15 cellular contexts compared by ENCODE assay signal in genomic region chr1:169741666-169742394, GRCh38. TPM values are rescaled to one million over a fixed set of nuclear protein-coding genes. Genes with fewer than 3 reads are reported as not detected.
DNase-seq lines count a peak whose midpoint lies in the region; ATAC-seq and TF ChIP-seq lines count a peak whose summit lies in the region.
"Had no signal": no experiment of that assay in that cellular context is flagged by ENCODE, and none has a peak within 500 bp of the region (broad histone marks: within the 10 kb centered on the region; RNA-seq: fewer than 3 reads in every experiment).

No MANE protein-coding gene starts in this region.

- H3K27me3 ChIP-seq in MG63 = no peaks in the 10 kb centered on the region
- no peaks in the 10 kb centered on the region for H3K27me3 ChIP-seq in parathyroid adenoma (ENCODE audit: control insufficient read depth, insufficient read depth, low read length)

- peak overlapping the region; percentile 63 for H3K4me2 ChIP-seq in parathyroid adenoma (ENCODE audit: low read length)

- peak; percentile 22 for DNase-seq in MG63
- DNase-seq in fibroblast of gingiva (ENCODE audit: low read depth) = peak; percentile 55
- DNase-seq in activated CD4-positive, CD25-positive, alpha-beta regulatory T cell (lab: John Stamatoyannopoulos, UW) = no peak
- DNase-seq: activated CD4-positive, alpha-beta T cell treated with anti-CD3 and anti-CD28 coated beads for 36 hours; activated T-cell treated with anti-CD3 and anti-CD28 coated beads, Interleukin-2, amount 50 U/mL, for 48 hours; CD4-positive, alpha-beta T cell; effector memory CD8-positive, alpha-beta T cell; NCI-H1436; stimulated activated CD4-positive, alpha-beta T cell treated with anti-CD3 and anti-CD28 coated beads, Interleukin-4, amount 100 ng/mL, for 4 hours had no signal

- H3K79me2 ChIP-seq in parathyroid adenoma = no peaks in the 10 kb centered on the region

- H3K4me1 ChIP-seq in parathyroid adenoma = peaks cover 18% of the 10 kb centered on the region

- H3K9ac ChIP-seq in parathyroid adenoma = no peak overlapping the region

- H3K4me3 ChIP-seq in MG63 = no peak overlapping the region
- peak overlapping the region; percentile 43 for H3K4me3 ChIP-seq in parathyroid adenoma (ENCODE audit: low read depth, low read length)

- H3K36me3 ChIP-seq in MG63 (no peaks in the 10 kb centered on the region), parathyroid adenoma (ENCODE audit: control insufficient read depth, insufficient read depth, low read length) (no peaks in the 10 kb centered on the region)

- H3K9me3 ChIP-seq in MG63 = no peaks in the 10 kb centered on the region
- H3K9me3 ChIP-seq in parathyroid adenoma (ENCODE audit: control insufficient read depth, low read length) = no peaks in the 10 kb centered on the region

- H2AFZ ChIP-seq in parathyroid adenoma = peak overlapping the region; percentile 36

- no peak for TF ChIP-seq CTCF in C4-2B (conservative IDR thresholded peaks at IDR 0.05)
- TF ChIP-seq CTCF in parathyroid adenoma (IDR thresholded peaks at IDR 0.05) = no peak

- H3K27ac ChIP-seq in C4-2B (peak overlapping the region; percentile 54; the same call in 1 of the 2 replicates), parathyroid adenoma (peak overlapping the region; percentile 78)

- no peak for ATAC-seq in HG03159 (IDR thresholded peaks at IDR 0.05; ENCODE audit: unreplicated experiment)
- ATAC-seq in GM18519 (IDR thresholded peaks at IDR 0.05; ENCODE audit: low FRiP score, unreplicated experiment) = no peak
- ATAC-seq in GM19035 (IDR thresholded peaks at IDR 0.05; ENCODE audit: unreplicated experiment) = no peak
- ATAC-seq: activated CD4-positive, alpha-beta T cell treated with anti-CD3 and anti-CD28 coated beads for 36 hours; effector memory CD8-positive, alpha-beta T cell had no signal

RNA-seq across cellular contexts. Expression of gene SELE, which starts 8.0 kb away (rescaled TPM):
- total RNA-seq in MG63 (2014; rRNA removed; shearing (Covaris generic); ENCODE audit: low replicate concordance) = not detected in 2 replicates
- total RNA-seq: activated CD4-positive, alpha-beta T cell treated with anti-CD3 and anti-CD28 coated beads for 36 hours; CD4-positive, alpha-beta T cell; progenitor cell of endocrine pancreas had no signal

RNA-seq across cellular contexts. Expression of gene SELL, which starts 30.4 kb away (rescaled TPM):
- total RNA-seq in MG63 (2014; rRNA removed; shearing (Covaris generic); ENCODE audit: low replicate concordance) = 0.10 and 1.5 TPM in 2 replicates

RNA-seq across cellular contexts. Expression of gene METTL18, which starts 52.9 kb away (rescaled TPM):
- 11.0 and 27.3 TPM in 2 replicates for total RNA-seq in MG63 (2014; rRNA removed; shearing (Covaris generic); ENCODE audit: low replicate concordance)

Comparison
In these comparisons a context has a peak if more than half of its experiments do, and no peak if none do; other contexts are left out.
1. DNase-seq: peak in MG63 (single experiment) and fibroblast of gingiva (single experiment); none in activated CD4-positive, CD25-positive, alpha-beta regulatory T cell (0 of 4).